Comparison of ENCODE assay signal across 8 cellular contexts in the genomic region with DNA sequence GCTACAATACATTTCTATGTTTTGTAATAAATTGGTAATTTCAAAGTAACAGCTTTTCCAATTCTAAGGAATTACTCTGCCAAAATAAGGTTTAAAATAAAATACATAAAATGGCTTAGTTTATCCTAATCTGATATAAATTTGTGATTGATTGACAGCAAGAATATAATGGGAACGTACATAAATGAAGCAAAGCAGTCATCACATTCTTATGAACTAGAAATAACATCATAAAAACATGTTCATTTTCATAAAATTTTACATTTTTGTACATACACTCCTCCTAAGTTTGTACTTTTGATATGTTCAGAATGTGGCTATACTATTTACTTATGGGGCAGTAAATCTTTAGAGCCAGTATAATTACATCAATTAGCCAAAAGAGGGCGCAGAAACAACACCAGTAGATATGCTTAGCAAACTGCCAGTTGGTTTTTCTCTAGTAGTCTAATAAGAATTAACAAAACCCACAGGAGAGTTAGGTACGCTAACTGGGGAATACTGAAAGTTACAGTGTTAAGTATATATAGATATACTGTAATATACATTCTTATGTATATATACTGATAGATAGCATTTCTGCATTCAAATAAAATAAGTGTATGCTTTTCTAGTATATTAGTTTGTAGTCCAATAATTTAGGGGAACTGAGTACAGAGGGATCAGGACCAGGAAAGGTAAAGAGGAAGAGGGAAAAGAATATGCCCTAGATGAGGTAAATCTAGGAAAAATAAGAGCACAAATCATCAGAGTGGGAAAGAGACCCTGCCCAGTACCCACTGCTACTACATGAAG.
DNase-seq lines count a peak whose midpoint lies in the region; ATAC-seq, FAIRE-seq and TF ChIP-seq lines count a peak whose summit lies in the region.

No MANE protein-coding gene starts in this region.

- H4K20me1 ChIP-seq in neural cell (ENCODE audit: insufficient read depth), result no peaks in the 10 kb centered on the region

- H3K27me3 ChIP-seq in neural cell (ENCODE audit: insufficient read depth, low read depth, low read length), result no peaks in the 10 kb centered on the region

- DNase-seq in GM03348 (ENCODE audit: low spot score), result peak; percentile 40
- DNase-seq in HT1080 (ENCODE audit: low read depth), result peak; percentile 55
- DNase-seq in RCC 7860 (ENCODE audit: low spot score), result peak; percentile 17
- peak; percentile 3 for DNase-seq in epithelial cell of prostate (ENCODE audit: low read depth, low spot score)
- DNase-seq in 8988T, result no peak
- DNase-seq in stimulated activated CD4-positive, alpha-beta T cell treated with anti-CD3 and anti-CD28 coated beads, Interleukin-1b, Interleukin-23, amount 100 ng/mL, for 48 hours, result no peak

- TF ChIP-seq CTCF in neural cell (IDR thresholded peaks at IDR 0.05; ENCODE audit: poor library complexity, severe bottlenecking), result peak; percentile 59

- no peak overlapping the region for H3K9ac ChIP-seq in neural cell (ENCODE audit: low read length)

- ATAC-seq in GM21515 (IDR thresholded peaks at IDR 0.05; ENCODE audit: unreplicated experiment), result peak; percentile 83

- H3K4me3 ChIP-seq in neural cell (ENCODE audit: low read length), result no peak overlapping the region

- FAIRE-seq in RCC 7860 (lab: Jason Lieb, UNC), result peak; percentile 72

- H3K79me2 ChIP-seq in neural cell (replicated peaks; ENCODE audit: insufficient read depth, low read length), result no peaks in the 10 kb centered on the region

- H3F3A ChIP-seq in neural cell (ENCODE audit: insufficient read depth, low read length, poor library complexity, severe bottlenecking), result no peaks in the 10 kb centered on the region

- no peak overlapping the region for H2AFZ ChIP-seq in neural cell (ENCODE audit: low read depth, low read length)

- H3K9me2 ChIP-seq in neural cell (ENCODE audit: insufficient read depth, low read length), result no peaks in the 10 kb centered on the region

- H3K4me2 ChIP-seq in neural cell (ENCODE audit: low read length), result no peak overlapping the region

- no peaks in the 10 kb centered on the region for H3K36me3 ChIP-seq in neural cell (ENCODE audit: insufficient read depth, low read length)

- no peaks in the 10 kb centered on the region for H3K9me3 ChIP-seq in neural cell (ENCODE audit: low read length)

- no peak for TF ChIP-seq EP300 in neural cell (conservative IDR thresholded peaks at IDR 0.05; ENCODE audit: poor library complexity, severe bottlenecking)

- TF ChIP-seq RAD21 in neural cell (conservative IDR thresholded peaks at IDR 0.05), result peak; percentile 49

- H3K27ac ChIP-seq in epithelial cell of prostate (no peak overlapping the region), neural cell (ENCODE audit: low read length) (no peak overlapping the region)

TF ChIP-seq in neural cell, 6 proteins besides CTCF, POLR2A, EP300 and RAD21:
- TF ChIP-seq SMC3 (conservative IDR thresholded peaks at IDR 0.05; ENCODE audit: poor library complexity) (peak; percentile 52), POLR2AphosphoS5 (IDR thresholded peaks at IDR 0.05) (no peak)

Comparison
In these comparisons a context has a peak if more than half of its experiments do, and no peak if none do; other contexts are left out.
1. DNase-seq: peak in GM03348 (single experiment), HT1080 (single experiment), RCC 7860 (single experiment) and epithelial cell of prostate (single experiment); none in 8988T (single experiment) and stimulated activated CD4-positive, alpha-beta T cell treated with anti-CD3 and anti-CD28 coated beads, Interleukin-1b, Interleukin-23, amount 100 ng/mL, for 48 hours (single experiment).